Comparison of ENCODE assay signal across 2 cellular contexts in the genomic region with DNA sequence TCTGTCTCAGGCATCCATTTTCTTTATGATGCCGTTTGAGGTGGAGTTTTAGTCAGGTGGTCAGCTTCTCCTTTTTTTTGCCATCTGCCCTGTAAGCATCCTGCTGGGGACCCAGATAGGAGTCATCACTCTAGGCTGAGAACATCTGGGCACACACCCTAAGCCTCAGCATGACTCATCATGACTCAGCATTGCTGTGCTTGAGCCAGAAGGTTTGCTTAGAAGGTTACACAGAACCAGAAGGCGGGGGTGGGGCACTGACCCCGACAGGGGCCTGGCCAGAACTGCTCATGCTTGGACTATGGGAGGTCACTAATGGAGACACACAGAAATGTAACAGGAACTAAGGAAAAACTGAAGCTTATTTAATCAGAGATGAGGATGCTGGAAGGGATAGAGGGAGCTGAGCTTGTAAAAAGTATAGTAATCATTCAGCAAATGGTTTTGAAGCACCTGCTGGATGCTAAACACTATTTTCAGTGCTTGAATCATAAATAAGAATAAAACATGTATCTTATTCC.
TF ChIP-seq lines count a peak whose summit lies in the region.

No MANE protein-coding gene starts in this region.

TF ChIP-seq in GM12878, 131 proteins besides CTCF, POLR2A, EP300 and RAD21:
- TF ChIP-seq NR2F1 (conservative IDR thresholded peaks at IDR 0.05) = no peak
- TF ChIP-seq YY1 (IDR thresholded peaks at IDR 0.05; ENCODE audit: low read depth, low read length) = 0 out of 2 replicates have a peak, but pooled peaks have one; percentile 8
- TF ChIP-seq, protein P1, sequence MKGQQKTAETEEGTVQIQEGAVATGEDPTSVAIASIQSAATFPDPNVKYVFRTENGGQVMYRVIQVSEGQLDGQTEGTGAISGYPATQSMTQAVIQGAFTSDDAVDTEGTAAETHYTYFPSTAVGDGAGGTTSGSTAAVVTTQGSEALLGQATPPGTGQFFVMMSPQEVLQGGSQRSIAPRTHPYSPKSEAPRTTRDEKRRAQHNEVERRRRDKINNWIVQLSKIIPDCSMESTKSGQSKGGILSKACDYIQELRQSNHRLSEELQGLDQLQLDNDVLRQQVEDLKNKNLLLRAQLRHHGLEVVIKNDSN (IDR thresholded peaks at IDR 0.05; ENCODE audit: borderline replicate concordance, extremely low read length, insufficient read depth, low read depth, low read length) = no peak
- TF ChIP-seq MXI1 (IDR thresholded peaks at IDR 0.05; ENCODE audit: low read depth, low read length) = no peak
- TF ChIP-seq ZNF274 (IDR thresholded peaks at IDR 0.05; ENCODE audit: insufficient read depth, insufficient read length) = no peak
- TF ChIP-seq IKZF1 (conservative IDR thresholded peaks at IDR 0.05) = no peak
- TF ChIP-seq, protein P2, sequence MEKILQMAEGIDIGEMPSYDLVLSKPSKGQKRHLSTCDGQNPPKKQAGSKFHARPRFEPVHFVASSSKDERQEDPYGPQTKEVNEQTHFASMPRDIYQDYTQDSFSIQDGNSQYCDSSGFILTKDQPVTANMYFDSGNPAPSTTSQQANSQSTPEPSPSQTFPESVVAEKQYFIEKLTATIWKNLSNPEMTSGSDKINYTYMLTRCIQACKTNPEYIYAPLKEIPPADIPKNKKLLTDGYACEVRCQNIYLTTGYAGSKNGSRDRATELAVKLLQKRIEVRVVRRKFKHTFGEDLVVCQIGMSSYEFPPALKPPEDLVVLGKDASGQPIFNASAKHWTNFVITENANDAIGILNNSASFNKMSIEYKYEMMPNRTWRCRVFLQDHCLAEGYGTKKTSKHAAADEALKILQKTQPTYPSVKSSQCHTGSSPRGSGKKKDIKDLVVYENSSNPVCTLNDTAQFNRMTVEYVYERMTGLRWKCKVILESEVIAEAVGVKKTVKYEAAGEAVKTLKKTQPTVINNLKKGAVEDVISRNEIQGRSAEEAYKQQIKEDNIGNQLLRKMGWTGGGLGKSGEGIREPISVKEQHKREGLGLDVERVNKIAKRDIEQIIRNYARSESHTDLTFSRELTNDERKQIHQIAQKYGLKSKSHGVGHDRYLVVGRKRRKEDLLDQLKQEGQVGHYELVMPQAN (conservative IDR thresholded peaks at IDR 0.05) = no peak
- TF ChIP-seq TCF3 (IDR thresholded peaks at IDR 0.05; ENCODE audit: borderline replicate concordance, insufficient read depth, low read depth, low read length) = 0 out of 2 replicates have a peak, but pooled peaks have one; percentile 43
- TF ChIP-seq EED (IDR thresholded peaks at IDR 0.05; ENCODE audit: low read depth) = no peak
- TF ChIP-seq, protein P3, sequence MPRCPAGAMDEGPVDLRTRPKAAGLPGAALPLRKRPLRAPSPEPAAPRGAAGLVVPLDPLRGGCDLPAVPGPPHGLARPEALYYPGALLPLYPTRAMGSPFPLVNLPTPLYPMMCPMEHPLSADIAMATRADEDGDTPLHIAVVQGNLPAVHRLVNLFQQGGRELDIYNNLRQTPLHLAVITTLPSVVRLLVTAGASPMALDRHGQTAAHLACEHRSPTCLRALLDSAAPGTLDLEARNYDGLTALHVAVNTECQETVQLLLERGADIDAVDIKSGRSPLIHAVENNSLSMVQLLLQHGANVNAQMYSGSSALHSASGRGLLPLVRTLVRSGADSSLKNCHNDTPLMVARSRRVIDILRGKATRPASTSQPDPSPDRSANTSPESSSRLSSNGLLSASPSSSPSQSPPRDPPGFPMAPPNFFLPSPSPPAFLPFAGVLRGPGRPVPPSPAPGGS (IDR thresholded peaks at IDR 0.05; ENCODE audit: borderline replicate concordance, insufficient read depth, low read depth, low read length, poor library complexity, severe bottlenecking) = peak; percentile 97
- no peak for TF ChIP-seq NRF1 (conservative IDR thresholded peaks at IDR 0.05; ENCODE audit: low read depth, low read length)
- TF ChIP-seq, protein P4, sequence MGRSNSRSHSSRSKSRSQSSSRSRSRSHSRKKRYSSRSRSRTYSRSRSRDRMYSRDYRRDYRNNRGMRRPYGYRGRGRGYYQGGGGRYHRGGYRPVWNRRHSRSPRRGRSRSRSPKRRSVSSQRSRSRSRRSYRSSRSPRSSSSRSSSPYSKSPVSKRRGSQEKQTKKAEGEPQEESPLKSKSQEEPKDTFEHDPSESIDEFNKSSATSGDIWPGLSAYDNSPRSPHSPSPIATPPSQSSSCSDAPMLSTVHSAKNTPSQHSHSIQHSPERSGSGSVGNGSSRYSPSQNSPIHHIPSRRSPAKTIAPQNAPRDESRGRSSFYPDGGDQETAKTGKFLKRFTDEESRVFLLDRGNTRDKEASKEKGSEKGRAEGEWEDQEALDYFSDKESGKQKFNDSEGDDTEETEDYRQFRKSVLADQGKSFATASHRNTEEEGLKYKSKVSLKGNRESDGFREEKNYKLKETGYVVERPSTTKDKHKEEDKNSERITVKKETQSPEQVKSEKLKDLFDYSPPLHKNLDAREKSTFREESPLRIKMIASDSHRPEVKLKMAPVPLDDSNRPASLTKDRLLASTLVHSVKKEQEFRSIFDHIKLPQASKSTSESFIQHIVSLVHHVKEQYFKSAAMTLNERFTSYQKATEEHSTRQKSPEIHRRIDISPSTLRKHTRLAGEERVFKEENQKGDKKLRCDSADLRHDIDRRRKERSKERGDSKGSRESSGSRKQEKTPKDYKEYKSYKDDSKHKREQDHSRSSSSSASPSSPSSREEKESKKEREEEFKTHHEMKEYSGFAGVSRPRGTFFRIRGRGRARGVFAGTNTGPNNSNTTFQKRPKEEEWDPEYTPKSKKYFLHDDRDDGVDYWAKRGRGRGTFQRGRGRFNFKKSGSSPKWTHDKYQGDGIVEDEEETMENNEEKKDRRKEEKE (IDR thresholded peaks at IDR 0.05) = no peak
- TF ChIP-seq CHD4 (IDR thresholded peaks at IDR 0.05) = no peak
- peak; percentile 99 for TF ChIP-seq BACH1 (IDR thresholded peaks at IDR 0.05; ENCODE audit: borderline replicate concordance)
- TF ChIP-seq BRCA1 (IDR thresholded peaks at IDR 0.05; ENCODE audit: low read depth, low read length) = no peak
- TF ChIP-seq, protein P5, sequence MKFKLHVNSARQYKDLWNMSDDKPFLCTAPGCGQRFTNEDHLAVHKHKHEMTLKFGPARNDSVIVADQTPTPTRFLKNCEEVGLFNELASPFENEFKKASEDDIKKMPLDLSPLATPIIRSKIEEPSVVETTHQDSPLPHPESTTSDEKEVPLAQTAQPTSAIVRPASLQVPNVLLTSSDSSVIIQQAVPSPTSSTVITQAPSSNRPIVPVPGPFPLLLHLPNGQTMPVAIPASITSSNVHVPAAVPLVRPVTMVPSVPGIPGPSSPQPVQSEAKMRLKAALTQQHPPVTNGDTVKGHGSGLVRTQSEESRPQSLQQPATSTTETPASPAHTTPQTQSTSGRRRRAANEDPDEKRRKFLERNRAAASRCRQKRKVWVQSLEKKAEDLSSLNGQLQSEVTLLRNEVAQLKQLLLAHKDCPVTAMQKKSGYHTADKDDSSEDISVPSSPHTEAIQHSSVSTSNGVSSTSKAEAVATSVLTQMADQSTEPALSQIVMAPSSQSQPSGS (IDR thresholded peaks at IDR 0.05; ENCODE audit: low read length) = peak; percentile 39; the same call in 1 of the 2 replicates
- TF ChIP-seq ATF7 (IDR thresholded peaks at IDR 0.05; ENCODE audit: low read depth) = no peak
- TF ChIP-seq, protein P6, sequence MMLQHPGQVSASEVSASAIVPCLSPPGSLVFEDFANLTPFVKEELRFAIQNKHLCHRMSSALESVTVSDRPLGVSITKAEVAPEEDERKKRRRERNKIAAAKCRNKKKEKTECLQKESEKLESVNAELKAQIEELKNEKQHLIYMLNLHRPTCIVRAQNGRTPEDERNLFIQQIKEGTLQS (IDR thresholded peaks at IDR 0.05; ENCODE audit: borderline replicate concordance, extremely low read depth, low read depth, low read length) = no peak
- TF ChIP-seq TCF12 (IDR thresholded peaks at IDR 0.05; ENCODE audit: low read depth, low read length) = 0 out of 2 replicates have a peak, but pooled peaks have one; percentile 25
TF ChIP-seq in GM12878: peak in this region for 6.

TF ChIP-seq in HepG2, 621 proteins besides CTCF, POLR2A, EP300 and RAD21 (continues in another document):
- TF ChIP-seq, protein P7, sequence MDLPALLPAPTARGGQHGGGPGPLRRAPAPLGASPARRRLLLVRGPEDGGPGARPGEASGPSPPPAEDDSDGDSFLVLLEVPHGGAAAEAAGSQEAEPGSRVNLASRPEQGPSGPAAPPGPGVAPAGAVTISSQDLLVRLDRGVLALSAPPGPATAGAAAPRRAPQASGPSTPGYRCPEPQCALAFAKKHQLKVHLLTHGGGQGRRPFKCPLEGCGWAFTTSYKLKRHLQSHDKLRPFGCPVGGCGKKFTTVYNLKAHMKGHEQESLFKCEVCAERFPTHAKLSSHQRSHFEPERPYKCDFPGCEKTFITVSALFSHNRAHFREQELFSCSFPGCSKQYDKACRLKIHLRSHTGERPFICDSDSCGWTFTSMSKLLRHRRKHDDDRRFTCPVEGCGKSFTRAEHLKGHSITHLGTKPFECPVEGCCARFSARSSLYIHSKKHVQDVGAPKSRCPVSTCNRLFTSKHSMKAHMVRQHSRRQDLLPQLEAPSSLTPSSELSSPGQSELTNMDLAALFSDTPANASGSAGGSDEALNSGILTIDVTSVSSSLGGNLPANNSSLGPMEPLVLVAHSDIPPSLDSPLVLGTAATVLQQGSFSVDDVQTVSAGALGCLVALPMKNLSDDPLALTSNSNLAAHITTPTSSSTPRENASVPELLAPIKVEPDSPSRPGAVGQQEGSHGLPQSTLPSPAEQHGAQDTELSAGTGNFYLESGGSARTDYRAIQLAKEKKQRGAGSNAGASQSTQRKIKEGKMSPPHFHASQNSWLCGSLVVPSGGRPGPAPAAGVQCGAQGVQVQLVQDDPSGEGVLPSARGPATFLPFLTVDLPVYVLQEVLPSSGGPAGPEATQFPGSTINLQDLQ (CRISPR knock-in tag; IDR thresholded peaks at IDR 0.05) = no peak
- TF ChIP-seq JUNB (CRISPR knock-in tag; IDR thresholded peaks at IDR 0.05; ENCODE audit: borderline replicate concordance) = no peak
- no peak for TF ChIP-seq JARID2 (CRISPR knock-in tag; IDR thresholded peaks at IDR 0.05; ENCODE audit: insufficient replicate concordance)
- no peak for TF ChIP-seq ZNF274 (CRISPR knock-in tag; IDR thresholded peaks at IDR 0.05)
- TF ChIP-seq PAF1 (CRISPR knock-in tag; IDR thresholded peaks at IDR 0.05) = no peak
- TF ChIP-seq, protein P8, sequence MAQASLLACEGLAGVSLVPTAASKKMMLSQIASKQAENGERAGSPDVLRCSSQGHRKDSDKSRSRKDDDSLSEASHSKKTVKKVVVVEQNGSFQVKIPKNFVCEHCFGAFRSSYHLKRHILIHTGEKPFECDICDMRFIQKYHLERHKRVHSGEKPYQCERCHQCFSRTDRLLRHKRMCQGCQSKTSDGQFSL (CRISPR knock-in tag; IDR thresholded peaks at IDR 0.05) = no peak
- peak; percentile 72 for TF ChIP-seq MAFF (IDR thresholded peaks at IDR 0.05; ENCODE audit: low read depth, low read length)
- TF ChIP-seq NFE2L2 (IDR thresholded peaks at IDR 0.05; ENCODE audit: low read length) = peak; percentile 88
- TF ChIP-seq CREB1 (IDR thresholded peaks at IDR 0.05) = 0 out of 2 replicates have a peak, but pooled peaks have one; percentile 10
- no peak for TF ChIP-seq CREB1 (CRISPR knock-in tag; IDR thresholded peaks at IDR 0.05)
- TF ChIP-seq, protein P9, sequence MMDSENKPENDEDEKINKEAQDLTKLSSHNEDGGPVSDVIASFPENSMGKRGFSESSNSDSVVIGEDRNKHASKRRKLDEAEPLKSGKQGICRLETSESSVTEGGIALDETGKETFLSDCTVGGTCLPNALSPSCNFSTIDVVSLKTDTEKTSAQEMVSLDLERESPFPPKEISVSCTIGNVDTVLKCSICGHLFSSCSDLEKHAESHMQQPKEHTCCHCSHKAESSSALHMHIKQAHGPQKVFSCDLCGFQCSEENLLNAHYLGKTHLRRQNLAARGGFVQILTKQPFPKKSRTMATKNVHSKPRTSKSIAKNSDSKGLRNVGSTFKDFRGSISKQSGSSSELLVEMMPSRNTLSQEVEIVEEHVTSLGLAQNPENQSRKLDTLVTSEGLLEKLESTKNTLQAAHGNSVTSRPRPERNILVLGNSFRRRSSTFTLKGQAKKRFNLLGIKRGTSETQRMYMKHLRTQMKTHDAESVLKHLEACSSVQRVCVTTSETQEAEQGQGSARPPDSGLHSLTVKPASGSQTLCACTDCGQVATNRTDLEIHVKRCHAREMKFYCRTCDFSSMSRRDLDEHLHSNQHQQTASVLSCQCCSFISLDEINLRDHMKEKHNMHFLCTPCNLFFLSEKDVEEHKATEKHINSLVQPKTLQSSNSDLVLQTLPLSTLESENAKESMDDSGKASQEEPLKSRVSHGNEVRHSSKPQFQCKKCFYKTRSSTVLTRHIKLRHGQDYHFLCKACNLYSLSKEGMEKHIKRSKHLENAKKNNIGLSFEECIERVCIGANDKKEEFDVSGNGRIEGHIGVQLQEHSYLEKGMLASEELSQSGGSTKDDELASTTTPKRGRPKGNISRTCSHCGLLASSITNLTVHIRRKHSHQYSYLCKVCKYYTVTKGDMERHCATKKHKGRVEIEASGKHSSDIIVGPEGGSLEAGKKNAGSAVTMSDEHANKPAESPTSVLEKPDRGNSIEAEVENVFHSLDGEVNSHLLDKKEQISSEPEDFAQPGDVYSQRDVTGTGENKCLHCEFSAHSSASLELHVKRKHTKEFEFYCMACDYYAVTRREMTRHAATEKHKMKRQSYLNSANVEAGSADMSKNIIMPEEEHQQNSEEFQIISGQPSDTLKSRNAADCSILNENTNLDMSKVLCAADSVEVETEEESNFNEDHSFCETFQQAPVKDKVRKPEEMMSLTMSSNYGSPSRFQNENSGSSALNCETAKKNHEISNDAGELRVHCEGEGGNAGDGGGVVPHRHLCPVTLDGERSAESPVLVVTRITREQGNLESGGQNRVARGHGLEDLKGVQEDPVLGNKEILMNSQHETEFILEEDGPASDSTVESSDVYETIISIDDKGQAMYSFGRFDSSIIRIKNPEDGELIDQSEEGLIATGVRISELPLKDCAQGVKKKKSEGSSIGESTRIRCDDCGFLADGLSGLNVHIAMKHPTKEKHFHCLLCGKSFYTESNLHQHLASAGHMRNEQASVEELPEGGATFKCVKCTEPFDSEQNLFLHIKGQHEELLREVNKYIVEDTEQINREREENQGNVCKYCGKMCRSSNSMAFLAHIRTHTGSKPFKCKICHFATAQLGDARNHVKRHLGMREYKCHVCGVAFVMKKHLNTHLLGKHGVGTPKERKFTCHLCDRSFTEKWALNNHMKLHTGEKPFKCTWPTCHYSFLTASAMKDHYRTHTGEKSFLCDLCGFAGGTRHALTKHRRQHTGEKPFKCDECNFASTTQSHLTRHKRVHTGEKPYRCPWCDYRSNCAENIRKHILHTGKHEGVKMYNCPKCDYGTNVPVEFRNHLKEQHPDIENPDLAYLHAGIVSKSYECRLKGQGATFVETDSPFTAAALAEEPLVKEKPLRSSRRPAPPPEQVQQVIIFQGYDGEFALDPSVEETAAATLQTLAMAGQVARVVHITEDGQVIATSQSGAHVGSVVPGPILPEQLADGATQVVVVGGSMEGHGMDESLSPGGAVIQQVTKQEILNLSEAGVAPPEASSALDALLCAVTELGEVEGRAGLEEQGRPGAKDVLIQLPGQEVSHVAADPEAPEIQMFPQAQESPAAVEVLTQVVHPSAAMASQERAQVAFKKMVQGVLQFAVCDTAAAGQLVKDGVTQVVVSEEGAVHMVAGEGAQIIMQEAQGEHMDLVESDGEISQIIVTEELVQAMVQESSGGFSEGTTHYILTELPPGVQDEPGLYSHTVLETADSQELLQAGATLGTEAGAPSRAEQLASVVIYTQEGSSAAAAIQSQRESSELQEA (CRISPR knock-in tag; IDR thresholded peaks at IDR 0.05; ENCODE audit: not compliant biosample characterization) = no peak
- TF ChIP-seq SIX1 (CRISPR knock-in tag; IDR thresholded peaks at IDR 0.05; ENCODE audit: borderline replicate concordance) = no peak
- TF ChIP-seq ZNF616 (CRISPR knock-in tag; IDR thresholded peaks at IDR 0.05; ENCODE audit: low read depth) = no peak
- TF ChIP-seq ZNF546 (CRISPR knock-in tag; conservative IDR thresholded peaks at IDR 0.05) = no peak
- peak; percentile 74 for TF ChIP-seq FOSL2 (CRISPR knock-in tag; IDR thresholded peaks at IDR 0.05)
- TF ChIP-seq, protein P10, sequence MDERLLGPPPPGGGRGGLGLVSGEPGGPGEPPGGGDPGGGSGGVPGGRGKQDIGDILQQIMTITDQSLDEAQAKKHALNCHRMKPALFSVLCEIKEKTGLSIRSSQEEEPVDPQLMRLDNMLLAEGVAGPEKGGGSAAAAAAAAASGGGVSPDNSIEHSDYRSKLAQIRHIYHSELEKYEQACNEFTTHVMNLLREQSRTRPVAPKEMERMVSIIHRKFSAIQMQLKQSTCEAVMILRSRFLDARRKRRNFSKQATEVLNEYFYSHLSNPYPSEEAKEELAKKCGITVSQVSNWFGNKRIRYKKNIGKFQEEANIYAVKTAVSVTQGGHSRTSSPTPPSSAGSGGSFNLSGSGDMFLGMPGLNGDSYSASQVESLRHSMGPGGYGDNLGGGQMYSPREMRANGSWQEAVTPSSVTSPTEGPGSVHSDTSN (CRISPR knock-in tag; IDR thresholded peaks at IDR 0.05) = no peak
